ENCODE assay signal across 2 cellular contexts in the genomic region with DNA sequence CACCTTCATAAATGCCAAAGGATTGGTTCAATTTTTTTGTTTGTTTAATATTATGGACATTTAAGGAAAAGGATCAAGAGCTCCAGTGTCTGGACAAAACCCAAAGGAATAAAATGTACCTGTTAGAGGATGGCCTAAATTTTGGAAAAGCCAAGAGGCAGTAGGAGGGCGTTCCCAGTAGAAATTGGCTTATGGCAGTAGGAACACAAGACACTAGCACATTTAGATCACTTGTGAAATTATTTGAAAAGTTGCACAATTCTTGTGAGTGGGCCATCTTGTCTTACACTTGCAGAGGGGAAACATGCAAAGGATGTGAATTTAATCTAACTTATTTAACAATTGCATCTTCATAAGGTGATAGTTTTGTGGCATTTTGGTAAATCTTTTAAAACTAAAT.
A peak's percentile ranks its signal among the peaks of the same experiment; 100 is the strongest.
TF ChIP-seq lines count a peak whose summit lies in the region.

No MANE protein-coding gene starts in this region.

TF ChIP-seq in GM12878, 131 proteins besides CTCF, POLR2A, EP300 and RAD21:
- TF ChIP-seq, protein P1, sequence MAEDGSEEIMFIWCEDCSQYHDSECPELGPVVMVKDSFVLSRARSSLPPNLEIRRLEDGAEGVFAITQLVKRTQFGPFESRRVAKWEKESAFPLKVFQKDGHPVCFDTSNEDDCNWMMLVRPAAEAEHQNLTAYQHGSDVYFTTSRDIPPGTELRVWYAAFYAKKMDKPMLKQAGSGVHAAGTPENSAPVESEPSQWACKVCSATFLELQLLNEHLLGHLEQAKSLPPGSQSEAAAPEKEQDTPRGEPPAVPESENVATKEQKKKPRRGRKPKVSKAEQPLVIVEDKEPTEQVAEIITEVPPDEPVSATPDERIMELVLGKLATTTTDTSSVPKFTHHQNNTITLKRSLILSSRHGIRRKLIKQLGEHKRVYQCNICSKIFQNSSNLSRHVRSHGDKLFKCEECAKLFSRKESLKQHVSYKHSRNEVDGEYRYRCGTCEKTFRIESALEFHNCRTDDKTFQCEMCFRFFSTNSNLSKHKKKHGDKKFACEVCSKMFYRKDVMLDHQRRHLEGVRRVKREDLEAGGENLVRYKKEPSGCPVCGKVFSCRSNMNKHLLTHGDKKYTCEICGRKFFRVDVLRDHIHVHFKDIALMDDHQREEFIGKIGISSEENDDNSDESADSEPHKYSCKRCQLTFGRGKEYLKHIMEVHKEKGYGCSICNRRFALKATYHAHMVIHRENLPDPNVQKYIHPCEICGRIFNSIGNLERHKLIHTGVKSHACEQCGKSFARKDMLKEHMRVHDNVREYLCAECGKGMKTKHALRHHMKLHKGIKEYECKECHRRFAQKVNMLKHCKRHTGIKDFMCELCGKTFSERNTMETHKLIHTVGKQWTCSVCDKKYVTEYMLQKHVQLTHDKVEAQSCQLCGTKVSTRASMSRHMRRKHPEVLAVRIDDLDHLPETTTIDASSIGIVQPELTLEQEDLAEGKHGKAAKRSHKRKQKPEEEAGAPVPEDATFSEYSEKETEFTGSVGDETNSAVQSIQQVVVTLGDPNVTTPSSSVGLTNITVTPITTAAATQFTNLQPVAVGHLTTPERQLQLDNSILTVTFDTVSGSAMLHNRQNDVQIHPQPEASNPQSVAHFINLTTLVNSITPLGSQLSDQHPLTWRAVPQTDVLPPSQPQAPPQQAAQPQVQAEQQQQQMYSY (CRISPR knock-in tag; IDR thresholded peaks at IDR 0.05), result no peak
- TF ChIP-seq, protein P2, sequence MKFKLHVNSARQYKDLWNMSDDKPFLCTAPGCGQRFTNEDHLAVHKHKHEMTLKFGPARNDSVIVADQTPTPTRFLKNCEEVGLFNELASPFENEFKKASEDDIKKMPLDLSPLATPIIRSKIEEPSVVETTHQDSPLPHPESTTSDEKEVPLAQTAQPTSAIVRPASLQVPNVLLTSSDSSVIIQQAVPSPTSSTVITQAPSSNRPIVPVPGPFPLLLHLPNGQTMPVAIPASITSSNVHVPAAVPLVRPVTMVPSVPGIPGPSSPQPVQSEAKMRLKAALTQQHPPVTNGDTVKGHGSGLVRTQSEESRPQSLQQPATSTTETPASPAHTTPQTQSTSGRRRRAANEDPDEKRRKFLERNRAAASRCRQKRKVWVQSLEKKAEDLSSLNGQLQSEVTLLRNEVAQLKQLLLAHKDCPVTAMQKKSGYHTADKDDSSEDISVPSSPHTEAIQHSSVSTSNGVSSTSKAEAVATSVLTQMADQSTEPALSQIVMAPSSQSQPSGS (IDR thresholded peaks at IDR 0.05; ENCODE audit: low read length), result no peak
- 0 out of 2 replicates have a peak, but pooled peaks have one; percentile 3 for TF ChIP-seq MTA2 (IDR thresholded peaks at IDR 0.05; ENCODE audit: low read depth)

TF ChIP-seq in GM12891, 5 proteins besides CTCF, POLR2A, EP300 and RAD21:
- no peak for TF ChIP-seq PAX5 (IDR thresholded peaks at IDR 0.05; ENCODE audit: insufficient read depth, low read length, severe bottlenecking)
- no peak for TF ChIP-seq POU2F2 (IDR thresholded peaks at IDR 0.05; ENCODE audit: low read depth, low read length)
- no peak for TF ChIP-seq SPI1 (IDR thresholded peaks at IDR 0.05; ENCODE audit: low read depth, low read length)
- no peak for TF ChIP-seq TAF1 (IDR thresholded peaks at IDR 0.05; ENCODE audit: low read depth, low read length)
- TF ChIP-seq POLR2AphosphoS5 (IDR thresholded peaks at IDR 0.05; ENCODE audit: low read depth, low read length), result no peak
